Comparison of ENCODE assay signal across 13 cellular contexts in genomic region chr5:36689225-36689624, GRCh38.
DNase-seq lines count a peak whose midpoint lies in the region; ATAC-seq, FAIRE-seq and TF ChIP-seq lines count a peak whose summit lies in the region.
"Had no signal": no experiment of that assay in that cellular context is flagged by ENCODE, and none has a peak within 500 bp of the region (broad histone marks: within the 10 kb centered on the region; RNA-seq: fewer than 3 reads in every experiment).

No MANE protein-coding gene starts in this region.

- intact Hi-C loops in testis (cut with DNase I; ENCODE audit: low total_unique reads), result no loop called here

- DNase-seq in G401 (ENCODE audit: low spot score) (peak; percentile 53), astrocyte (ENCODE audit: low read depth) (peak; percentile 69), superior temporal gyrus (ENCODE audit: extremely low spot score) (no peak), H54 (ENCODE audit: insufficient read length, low spot score) (no peak), testis (no peak)
- DNase-seq: activated T-cell treated with anti-CD3 and anti-CD28 coated beads, Interleukin-2, amount 50 U/mL, for 1 hour; effector memory CD8-positive, alpha-beta T cell; SK-N-SH had no signal

- no peaks in the 10 kb centered on the region for H3K9me3 Mint-ChIP-seq in astrocyte (ENCODE audit: unreplicated experiment)
- no peaks in the 10 kb centered on the region for H3K9me3 Mint-ChIP-seq in nephron
- H3K9me3 Mint-ChIP-seq: effector memory CD8-positive, alpha-beta T cell had no signal

- peak overlapping the region; percentile 41 for H3K27ac Mint-ChIP-seq in astrocyte (ENCODE audit: unreplicated experiment)
- peak overlapping the region in 2 of 3 experiments; percentile 32 to 83 for H3K27ac Mint-ChIP-seq in nephron

- WGBS in testis, 2 donors, result 40 to 63% methylated on average over 5 of the region's 5 CpGs

- H2AFZ ChIP-seq in astrocyte (ENCODE audit: low read depth, low read length), result no peak overlapping the region

- H3K27me3 Mint-ChIP-seq in astrocyte (ENCODE audit: low read depth, unreplicated experiment) (peaks cover 4% of the 10 kb centered on the region), nephron (ENCODE audit: low read depth) (peaks cover 24% of the 10 kb centered on the region)

- H3K27me3 ChIP-seq in astrocyte (ENCODE audit: insufficient read depth, low read length) (no peaks in the 10 kb centered on the region), testis (no peaks in the 10 kb centered on the region)

- TF ChIP-seq POLR2A in H54 (IDR thresholded peaks at IDR 0.05; ENCODE audit: low read depth, low read length) (no peak), testis (IDR thresholded peaks at IDR 0.05) (no peak)

- H3K4me1 ChIP-seq in astrocyte (ENCODE audit: insufficient read depth, low read length) (peaks cover 17% of the 10 kb centered on the region), testis (no peaks in the 10 kb centered on the region)

- H3K4me3 ChIP-seq in astrocyte (ENCODE audit: insufficient read depth, low read depth, low read length) (no peak overlapping the region), testis (no peak overlapping the region)

- H3K4me1 Mint-ChIP-seq in astrocyte (ENCODE audit: low read depth, unreplicated experiment) (peaks cover 16% of the 10 kb centered on the region), nephron (peaks cover 45% of the 10 kb centered on the region)

- no peak for FAIRE-seq in astrocyte (lab: Jason Lieb, UNC)
- FAIRE-seq in H54 (lab: Jason Lieb, UNC), result no peak

- H3K4me3 Mint-ChIP-seq in astrocyte (ENCODE audit: unreplicated experiment) (peak overlapping the region; percentile 74), nephron (peak overlapping the region; percentile 37 to 56 (median 42))

- H3K27ac ChIP-seq in astrocyte (ENCODE audit: low read depth, low read length) (peak overlapping the region; percentile 59), testis (no peak overlapping the region)

- H3K36me3 ChIP-seq in astrocyte (ENCODE audit: insufficient read depth, low read length) (no peaks in the 10 kb centered on the region), testis (ENCODE audit: low read depth, missing control alignments) (no peaks in the 10 kb centered on the region)
- H3K36me3 ChIP-seq: HAP-1, thoracic aorta had no signal

- no peaks in the 10 kb centered on the region for H4K20me1 ChIP-seq in astrocyte (ENCODE audit: insufficient read depth, low read length)

- H3K36me3 Mint-ChIP-seq in astrocyte (ENCODE audit: low read depth, unreplicated experiment) (peaks cover 11% of the 10 kb centered on the region), nephron (ENCODE audit: low read depth) (no peaks in the 10 kb centered on the region)

- no peak for TF ChIP-seq CTCF in astrocyte (IDR thresholded peaks at IDR 0.05; ENCODE audit: insufficient read depth, low read depth, low read length)
- TF ChIP-seq CTCF in nephron (IDR thresholded peaks at IDR 0.05; ENCODE audit: unreplicated experiment in 3 of 3), result no peak
- TF ChIP-seq CTCF in testis (IDR thresholded peaks at IDR 0.05), result no peak

- H3K9ac ChIP-seq in astrocyte (ENCODE audit: low read length), result no peak overlapping the region

- no peak overlapping the region for H3K4me2 ChIP-seq in astrocyte (ENCODE audit: low read length)

- in situ Hi-C loops in G401 (cut with HindIII; ENCODE audit: low sequenced_read_pairs), result no loop called here

- H3K9me3 ChIP-seq in astrocyte (ENCODE audit: insufficient read depth, low read depth, low read length) (no peaks in the 10 kb centered on the region), testis (no peaks in the 10 kb centered on the region)
- H3K9me3 ChIP-seq: HAP-1, SK-N-SH, thoracic aorta had no signal

- no peaks in the 10 kb centered on the region for H3K79me2 ChIP-seq in astrocyte (ENCODE audit: insufficient read depth, low read length)

- peak; percentile 19 for ATAC-seq in HG02852 (IDR thresholded peaks at IDR 0.05; ENCODE audit: unreplicated experiment)
- ATAC-seq in GM19035 (IDR thresholded peaks at IDR 0.05; ENCODE audit: unreplicated experiment), result no peak

Comparison
In these comparisons a context has a peak if more than half of its experiments do, and no peak if none do; other contexts are left out.
1. DNase-seq: peak in G401 (single experiment) and astrocyte (single experiment); none in superior temporal gyrus (single experiment), H54 (single experiment) and testis (single experiment).